20 cellular contexts compared by ENCODE assay signal in the genomic region with DNA sequence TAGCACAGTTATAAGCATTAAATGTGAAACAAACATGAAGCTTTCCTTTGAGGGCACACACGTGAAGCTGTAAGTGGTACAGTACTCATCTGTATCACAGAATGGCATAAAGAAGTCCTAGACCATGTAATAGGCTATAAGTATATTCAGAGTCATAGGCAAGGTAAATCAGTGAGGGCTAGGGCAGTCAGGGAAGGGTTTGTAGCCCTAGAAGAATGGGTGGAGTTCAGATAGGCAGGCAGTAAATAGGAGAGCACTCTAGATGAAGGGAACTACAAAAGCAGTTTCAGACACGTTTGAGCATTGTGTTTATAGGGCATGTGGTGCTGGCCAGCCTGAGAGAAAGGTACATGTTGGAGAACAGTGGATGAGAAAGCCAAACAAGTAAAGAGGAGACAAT. TPM values are rescaled to one million over a fixed set of nuclear protein-coding genes. Genes with fewer than 3 reads are reported as not detected.
A peak's percentile ranks its signal among the peaks of the same experiment; 100 is the strongest.
DNase-seq lines count a peak whose midpoint lies in the region; ATAC-seq and TF ChIP-seq lines count a peak whose summit lies in the region.
"Had no signal": no experiment of that assay in that cellular context is flagged by ENCODE, and none has a peak within 500 bp of the region (broad histone marks: within the 10 kb centered on the region; RNA-seq: fewer than 3 reads in every experiment).

No MANE protein-coding gene starts in this region.

- no peaks in the 10 kb centered on the region for H3K9me3 Mint-ChIP-seq in activated CD8-positive, alpha-beta T cell treated with anti-CD3 and anti-CD28 coated beads for 36 hours
- H3K9me3 Mint-ChIP-seq in activated CD8-positive, alpha-beta T cell treated with anti-CD3 and anti-CD28 coated beads, Interleukin-2, amount 10 ng/mL, durations not matched to agents 7 days and 5 days (ENCODE audit: insufficient read depth): no peaks in the 10 kb centered on the region
- no peaks in the 10 kb centered on the region for H3K9me3 Mint-ChIP-seq in CD4-positive, alpha-beta memory T cell
- H3K9me3 Mint-ChIP-seq in WTC11: no peaks in the 10 kb centered on the region

- peaks cover 97% of the 10 kb centered on the region for H3K4me1 ChIP-seq in CD4-positive, alpha-beta memory T cell (ENCODE audit: insufficient read depth, low read length)
- H3K4me1 ChIP-seq in mucosa of descending colon (ENCODE audit: low read depth): peaks cover 35% of the 10 kb centered on the region

- POLR2A ChIA-PET in activated CD8-positive, alpha-beta T cell treated with anti-CD3 and anti-CD28 coated beads for 36 hours (lab: Charles Lee): interaction anchor here (1.1 to 1.4 kb wide), 2 partner anchors 14 to 83 kb away, joined by 3 to 6 read pairs; partner anchors contain the start of gene PABPC1L
- POLR2A ChIA-PET in activated CD8-positive, alpha-beta T cell treated with anti-CD3 and anti-CD28 coated beads, Interleukin-2, amount 10 ng/mL, durations not matched to agents 7 days and 5 days (lab: Charles Lee): no interaction called here
- POLR2A ChIA-PET in CD4-positive, alpha-beta memory T cell (lab: Charles Lee; ENCODE audit: partially characterized antibody): interaction anchor here (1.2 to 4.3 kb wide), 4 partner anchors 9 to 73 kb away, joined by 3 to 23 read pairs (median 10); partner anchors contain the start of genes PABPC1L and YWHAB
- POLR2A ChIA-PET in WTC11 (lab: Charles Lee): interaction anchor here (1.4 kb wide), 1 partner anchor 9 kb away, joined by 3 read pairs; the partner anchor contains the start of gene YWHAB

- TF ChIP-seq CTCF in activated CD8-positive, alpha-beta T cell treated with anti-CD3 and anti-CD28 coated beads for 36 hours (IDR thresholded peaks at IDR 0.05): no peak
- no peak for TF ChIP-seq CTCF in WTC11 (IDR thresholded peaks at IDR 0.05)
- TF ChIP-seq CTCF in mucosa of descending colon (IDR thresholded peaks at IDR 0.05): no peak

- H3K9me3 ChIP-seq in CD4-positive, alpha-beta memory T cell (ENCODE audit: control insufficient read depth in 1 of 2, low read length in 2 of 2): no peaks in the 10 kb centered on the region
- no peaks in the 10 kb centered on the region for H3K9me3 ChIP-seq in mucosa of descending colon
- H3K9me3 ChIP-seq: ascending aorta, right atrium auricular region, suprapubic skin had no signal

- peaks cover 56% of the 10 kb centered on the region for H3K36me3 Mint-ChIP-seq in activated CD8-positive, alpha-beta T cell treated with anti-CD3 and anti-CD28 coated beads for 36 hours (ENCODE audit: low read depth)
- peaks cover 58% of the 10 kb centered on the region for H3K36me3 Mint-ChIP-seq in activated CD8-positive, alpha-beta T cell treated with anti-CD3 and anti-CD28 coated beads, Interleukin-2, amount 10 ng/mL, durations not matched to agents 7 days and 5 days (ENCODE audit: low read depth)
- H3K36me3 Mint-ChIP-seq in CD4-positive, alpha-beta memory T cell: peaks cover 13 to 40% of the 10 kb centered on the region in 2 donors
- 0 out of 2 replicates have a peak, but pooled peaks cover 5% of the 10 kb centered on the region for H3K36me3 Mint-ChIP-seq in WTC11

- no peaks in the 10 kb centered on the region for H3K27me3 ChIP-seq in CD4-positive, alpha-beta memory T cell (ENCODE audit: insufficient read depth, low read length)
- H3K27me3 ChIP-seq: ascending aorta, right atrium auricular region, suprapubic skin had no signal

- no peak overlapping the region for H3K4me3 Mint-ChIP-seq in activated CD8-positive, alpha-beta T cell treated with anti-CD3 and anti-CD28 coated beads for 36 hours
- no peak overlapping the region for H3K4me3 Mint-ChIP-seq in activated CD8-positive, alpha-beta T cell treated with anti-CD3 and anti-CD28 coated beads, Interleukin-2, amount 10 ng/mL, durations not matched to agents 7 days and 5 days
- H3K4me3 Mint-ChIP-seq in CD4-positive, alpha-beta memory T cell: peak overlapping the region in 7 of 8 donors; percentile 3 to 85 (median 47)
- H3K4me3 Mint-ChIP-seq in WTC11: no peak overlapping the region

- H3K27ac Mint-ChIP-seq in activated CD8-positive, alpha-beta T cell treated with anti-CD3 and anti-CD28 coated beads for 36 hours: peak overlapping the region; percentile 22
- no peak overlapping the region for H3K27ac Mint-ChIP-seq in activated CD8-positive, alpha-beta T cell treated with anti-CD3 and anti-CD28 coated beads, Interleukin-2, amount 10 ng/mL, durations not matched to agents 7 days and 5 days
- peak overlapping the region; percentile 5 to 88 (median 32) for H3K27ac Mint-ChIP-seq in CD4-positive, alpha-beta memory T cell
- H3K27ac Mint-ChIP-seq in WTC11: peak overlapping the region; percentile 7; the same call in 1 of the 2 replicates

- CTCF ChIA-PET in activated CD8-positive, alpha-beta T cell treated with anti-CD3 and anti-CD28 coated beads for 36 hours (lab: Charles Lee): interaction anchor here (1.0 kb wide), 1 partner anchor 12 kb away, joined by 3 read pairs; no protein-coding TSS in a partner anchor
- CTCF ChIA-PET in activated CD8-positive, alpha-beta T cell treated with anti-CD3 and anti-CD28 coated beads, Interleukin-2, amount 10 ng/mL, durations not matched to agents 7 days and 5 days (lab: Charles Lee): no interaction called here
- CTCF ChIA-PET in CD4-positive, alpha-beta memory T cell (lab: Charles Lee; ENCODE audit: partially characterized antibody): no interaction called here
- CTCF ChIA-PET in WTC11 (lab: Charles Lee): no interaction called here

- peak; percentile 27 for ATAC-seq in activated CD8-positive, alpha-beta T cell treated with anti-CD3 and anti-CD28 coated beads for 36 hours
- ATAC-seq in activated CD8-positive, alpha-beta T cell treated with anti-CD3 and anti-CD28 coated beads, Interleukin-2, amount 10 ng/mL, durations not matched to agents 7 days and 5 days: no peak
- no peak for ATAC-seq in WTC11
- ATAC-seq in mucosa of descending colon: peak; percentile 64
- no peak for ATAC-seq in HG03460 (IDR thresholded peaks at IDR 0.05; ENCODE audit: unreplicated experiment)
- ATAC-seq: SK-N-SH treated with all-trans-retinoic acid at 6 μM for 48 hours had no signal

- DNase-seq in activated CD8-positive, alpha-beta T cell treated with anti-CD3 and anti-CD28 coated beads for 36 hours: no peak
- no peak for DNase-seq in activated CD8-positive, alpha-beta T cell treated with anti-CD3 and anti-CD28 coated beads, Interleukin-2, amount 10 ng/mL, durations not matched to agents 7 days and 5 days
- no peak for DNase-seq in CD4-positive, alpha-beta memory T cell
- DNase-seq in WTC11 (ENCODE audit: low spot score) (no peak), mucosa of descending colon (no peak), NCI-H2227 (lab: John Stamatoyannopoulos, UW; ENCODE audit: unreplicated experiment) (no peak), dedifferentiated amniotic fluid mesenchymal stem cell (ENCODE audit: extremely low spot score) (no peak)
- DNase-seq: ACHN; activated gamma-delta T cell; cerebellar nuclear complex; DND-41; effector memory CD4-positive, alpha-beta T cell; KG1; NCI-H187; NCI-H345 had no signal

- no peaks in the 10 kb centered on the region for H3K27me3 Mint-ChIP-seq in activated CD8-positive, alpha-beta T cell treated with anti-CD3 and anti-CD28 coated beads for 36 hours
- no peaks in the 10 kb centered on the region for H3K27me3 Mint-ChIP-seq in activated CD8-positive, alpha-beta T cell treated with anti-CD3 and anti-CD28 coated beads, Interleukin-2, amount 10 ng/mL, durations not matched to agents 7 days and 5 days (ENCODE audit: low read depth)
- no peaks in the 10 kb centered on the region for H3K27me3 Mint-ChIP-seq in CD4-positive, alpha-beta memory T cell
- H3K27me3 Mint-ChIP-seq in WTC11 (ENCODE audit: low read depth): no peaks in the 10 kb centered on the region

- peaks cover 79% of the 10 kb centered on the region for H3K4me1 Mint-ChIP-seq in activated CD8-positive, alpha-beta T cell treated with anti-CD3 and anti-CD28 coated beads for 36 hours (ENCODE audit: low read depth)
- peaks cover 67% of the 10 kb centered on the region for H3K4me1 Mint-ChIP-seq in activated CD8-positive, alpha-beta T cell treated with anti-CD3 and anti-CD28 coated beads, Interleukin-2, amount 10 ng/mL, durations not matched to agents 7 days and 5 days (ENCODE audit: low read depth)
- H3K4me1 Mint-ChIP-seq in CD4-positive, alpha-beta memory T cell: peaks cover 57 to 86% (median 75%) of the 10 kb centered on the region in 4 donors
- H3K4me1 Mint-ChIP-seq in WTC11: peaks cover 17% of the 10 kb centered on the region

- H3K27ac ChIP-seq in CD4-positive, alpha-beta memory T cell (ENCODE audit: low read depth, low read length): no peak overlapping the region
- H3K27ac ChIP-seq: ascending aorta, right atrium auricular region, suprapubic skin had no signal

- no peak overlapping the region for H3K4me3 ChIP-seq in CD4-positive, alpha-beta memory T cell (ENCODE audit: low read length in 2 of 2)
- no peak overlapping the region for H3K4me3 ChIP-seq in mucosa of descending colon
- H3K4me3 ChIP-seq: ascending aorta, right atrium auricular region, suprapubic skin had no signal

- intact Hi-C loops in activated CD8-positive, alpha-beta T cell treated with anti-CD3 and anti-CD28 coated beads for 36 hours (cut with micrococcal nuclease): no loop called here
- intact Hi-C loops in CD4-positive, alpha-beta memory T cell (cut with micrococcal nuclease): loop anchor here (1.0 kb wide), 1 partner anchor 8 kb away; no protein-coding TSS in a partner anchor
- intact Hi-C loops in mucosa of descending colon (cut with DNase I, micrococcal nuclease): no loop called here

- H3K36me3 ChIP-seq in CD4-positive, alpha-beta memory T cell (ENCODE audit: insufficient read depth, low read length): no peaks in the 10 kb centered on the region
- peaks cover 3% of the 10 kb centered on the region for H3K36me3 ChIP-seq in mucosa of descending colon (ENCODE audit: low read depth)
- H3K36me3 ChIP-seq: right atrium auricular region, suprapubic skin had no signal

RNA-seq across cellular contexts. Expression of gene YWHAB, which starts 9.5 kb away (rescaled TPM):
- total RNA-seq in activated CD8-positive, alpha-beta T cell treated with anti-CD3 and anti-CD28 coated beads for 36 hours: 100 to 1,000 TPM; 220 to 226 TPM
- 100 to 1,000 TPM; 228 to 235 TPM for total RNA-seq in activated CD8-positive, alpha-beta T cell treated with anti-CD3 and anti-CD28 coated beads, Interleukin-2, amount 10 ng/mL, durations not matched to agents 7 days and 5 days
- 100 to 1,000 TPM; 245 to 262 TPM for total RNA-seq in CD4-positive, alpha-beta memory T cell
- 100 to 1,000 TPM; 554 to 616 TPM for polyA plus RNA-seq in CD4-positive, alpha-beta memory T cell
- total RNA-seq in WTC11 (2021): 177 to 216 TPM (median 183 TPM) in 3 replicates
- 100 to 1,000 TPM; 196 to 265 (median 251) TPM for total RNA-seq in mucosa of descending colon

RNA-seq across cellular contexts. Expression of gene PABPC1L, which starts 14.9 kb away (rescaled TPM):
- total RNA-seq in activated CD8-positive, alpha-beta T cell treated with anti-CD3 and anti-CD28 coated beads for 36 hours: 10 to 100 TPM; 88.4 to 93.8 TPM
- 100 to 1,000 TPM in 1 of 2 experiments, 10 to 100 TPM in 1; 90.0 to 103 TPM for total RNA-seq in activated CD8-positive, alpha-beta T cell treated with anti-CD3 and anti-CD28 coated beads, Interleukin-2, amount 10 ng/mL, durations not matched to agents 7 days and 5 days
- total RNA-seq in CD4-positive, alpha-beta memory T cell: 10 to 100 TPM; 46.5 to 50.0 TPM
- under 1 TPM in 1 of 2 donors, not detected in 1; 0.42 TPM for polyA plus RNA-seq in CD4-positive, alpha-beta memory T cell
- 88.3 to 98.2 TPM (median 90.7 TPM) in 3 replicates for total RNA-seq in WTC11 (2021)
- total RNA-seq in mucosa of descending colon: 10 to 100 TPM; 13.3 to 21.6 (median 18.7) TPM

Comparison
In these comparisons a context has a peak if more than half of its experiments do, and no peak if none do; other contexts are left out.
1. ATAC-seq: peak in activated CD8-positive, alpha-beta T cell treated with anti-CD3 and anti-CD28 coated beads for 36 hours (single experiment) and mucosa of descending colon (single experiment); none in activated CD8-positive, alpha-beta T cell treated with anti-CD3 and anti-CD28 coated beads, Interleukin-2, amount 10 ng/mL, durations not matched to agents 7 days and 5 days (single experiment), WTC11 (single experiment) and HG03460 (single experiment).
2. H3K4me3 Mint-ChIP-seq: peak in CD4-positive, alpha-beta memory T cell (7 of 8); none in activated CD8-positive, alpha-beta T cell treated with anti-CD3 and anti-CD28 coated beads for 36 hours (single experiment), activated CD8-positive, alpha-beta T cell treated with anti-CD3 and anti-CD28 coated beads, Interleukin-2, amount 10 ng/mL, durations not matched to agents 7 days and 5 days (single experiment) and WTC11 (single experiment).